1 cellular context compared by ENCODE assay signal in the genomic region with DNA sequence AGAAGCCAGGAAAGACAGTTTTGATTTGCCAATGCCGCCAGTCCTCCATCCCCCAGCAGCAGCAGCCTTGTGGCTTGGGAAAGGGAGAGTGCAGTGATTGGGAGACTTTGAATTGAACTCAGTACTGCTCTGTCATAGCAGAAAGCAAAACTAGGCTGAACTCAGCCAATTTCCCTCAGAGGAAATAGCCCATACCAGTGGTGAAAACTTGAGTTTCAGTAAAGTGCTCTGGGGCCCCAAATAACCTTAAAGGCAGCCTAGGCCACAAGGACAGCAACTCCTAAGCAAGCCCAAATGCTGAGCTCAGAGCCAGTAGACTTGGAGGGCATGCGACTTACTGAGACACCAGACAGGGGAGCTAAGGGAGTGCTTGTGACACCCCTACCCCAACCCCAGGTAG.
TF ChIP-seq lines count a peak whose summit lies in the region.

No MANE protein-coding gene starts in this region.

TF ChIP-seq in GM23338, 12 proteins besides CTCF, POLR2A, EP300 and RAD21:
- TF ChIP-seq ETS1 (IDR thresholded peaks at IDR 0.05) (no peak), EZH2phosphoT487 (IDR thresholded peaks at IDR 0.05; ENCODE audit: unreplicated experiment) (no peak), CREB1 (CRISPR knock-in tag; IDR thresholded peaks at IDR 0.05; ENCODE audit: low read depth) (no peak), ZNF462 (CRISPR knock-in tag; IDR thresholded peaks at IDR 0.05) (no peak), STAT1 (IDR thresholded peaks at IDR 0.05; ENCODE audit: unreplicated experiment) (no peak), NANOG (IDR thresholded peaks at IDR 0.05; ENCODE audit: borderline replicate concordance) (no peak), ZNF331 (CRISPR knock-in tag; IDR thresholded peaks at IDR 0.05; ENCODE audit: low read depth) (no peak), POLR2AphosphoS5 (IDR thresholded peaks at IDR 0.05; ENCODE audit: low read depth) (no peak), ZNF114 (CRISPR knock-in tag; IDR thresholded peaks at IDR 0.05) (no peak)
